Comparison of ENCODE assay signal across 2 cellular contexts in genomic region chr9:116900007-116900367, GRCh38.
TF ChIP-seq lines count a peak whose summit lies in the region.

No MANE protein-coding gene starts in this region.

TF ChIP-seq in HEK293, 187 proteins besides CTCF, POLR2A, EP300 and RAD21 (continued from another document):
- peak; percentile 75 for TF ChIP-seq SETDB1 (IDR thresholded peaks at IDR 0.05; ENCODE audit: insufficient read length, low read length)
TF ChIP-seq in HEK293: peak in this region for 1.

TF ChIP-seq in H1, 55 proteins besides CTCF, POLR2A, EP300 and RAD21:
- no peak for TF ChIP-seq ATF2 (IDR thresholded peaks at IDR 0.05; ENCODE audit: low read length)
- no peak for TF ChIP-seq TAF7 (optimal IDR thresholded peaks at IDR 0.05; ENCODE audit: borderline replicate concordance, low read depth, low read length)
- TF ChIP-seq GABPA (IDR thresholded peaks at IDR 0.05; ENCODE audit: borderline replicate concordance, insufficient read depth, low read length), result no peak
- no peak for TF ChIP-seq POU5F1 (IDR thresholded peaks at IDR 0.05; ENCODE audit: low read depth, low read length)
- TF ChIP-seq RNF2 (IDR thresholded peaks at IDR 0.05; ENCODE audit: borderline replicate concordance, low read depth, low read length, missing control alignments, poor library complexity, severe bottlenecking), result no peak
- no peak for TF ChIP-seq POLR2AphosphoS5 (IDR thresholded peaks at IDR 0.05; ENCODE audit: low read depth, low read length)
- no peak for TF ChIP-seq SP2 (IDR thresholded peaks at IDR 0.05; ENCODE audit: low read length)
- TF ChIP-seq KDM4A (IDR thresholded peaks at IDR 0.05; ENCODE audit: low read depth, low read length, severe bottlenecking), result no peak
- TF ChIP-seq CHD2 (IDR thresholded peaks at IDR 0.05; ENCODE audit: low read length), result no peak
- no peak for TF ChIP-seq SIRT6 (IDR thresholded peaks at IDR 0.05; ENCODE audit: low read length)
- TF ChIP-seq KDM1A (IDR thresholded peaks at IDR 0.05; ENCODE audit: borderline replicate concordance, low read length), result no peak
- TF ChIP-seq SAP30 (IDR thresholded peaks at IDR 0.05; ENCODE audit: insufficient read depth, insufficient replicate concordance, low read length), result no peak
- no peak for TF ChIP-seq E2F6 (IDR thresholded peaks at IDR 0.05)
- TF ChIP-seq EGR1 (IDR thresholded peaks at IDR 0.05; ENCODE audit: borderline replicate concordance, low read depth, low read length), result no peak
- no peak for TF ChIP-seq SP1 (IDR thresholded peaks at IDR 0.05; ENCODE audit: low read depth, low read length)
- no peak for TF ChIP-seq CTBP2 (IDR thresholded peaks at IDR 0.05; ENCODE audit: borderline replicate concordance, insufficient read depth, insufficient read length, low read length)
